In the genomic region with DNA sequence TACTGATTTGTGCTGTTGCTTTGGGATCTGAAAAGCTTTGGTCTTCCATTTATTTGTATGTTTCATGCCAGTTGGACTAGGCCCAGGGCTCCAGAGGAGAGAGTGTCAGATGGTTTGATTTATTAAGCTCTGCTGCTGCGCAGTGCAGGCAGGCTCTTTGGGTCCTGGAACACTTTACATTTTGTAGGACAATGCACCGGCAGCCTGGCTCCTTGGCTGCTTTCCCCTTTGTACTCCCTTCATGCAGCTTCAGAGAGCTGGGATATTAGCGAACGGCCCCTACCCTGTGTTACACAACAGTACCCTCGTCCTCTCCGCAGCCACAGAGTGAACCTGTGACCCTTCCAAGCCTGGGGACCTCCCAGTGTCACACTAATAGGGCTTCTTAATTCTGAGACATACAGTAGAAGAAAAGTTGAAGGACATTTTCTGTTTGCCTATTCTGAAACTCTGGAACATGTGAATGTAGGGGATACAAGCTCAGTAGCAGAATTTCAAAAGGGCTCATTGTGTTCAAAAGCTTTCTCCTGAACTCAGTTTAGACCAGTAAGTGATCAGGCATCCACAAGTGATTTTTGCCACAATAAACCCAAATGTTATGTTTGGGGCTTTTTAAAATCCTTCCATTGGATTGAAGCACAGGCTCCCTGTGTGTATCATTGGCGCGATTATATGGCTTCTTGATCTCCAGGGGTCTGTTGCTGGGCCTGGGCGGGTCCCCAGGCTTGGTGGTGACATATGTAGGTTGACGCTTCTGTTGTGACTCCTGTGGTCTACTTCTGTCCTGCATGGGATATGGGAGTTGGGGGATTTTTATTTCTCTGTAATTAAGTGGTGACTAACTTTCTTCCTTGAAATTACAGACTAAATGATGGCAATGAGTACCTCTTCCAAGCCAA, we compare ENCODE assay signal across 9 cellular contexts. TPM values are rescaled to one million over a fixed set of nuclear protein-coding genes. Genes with fewer than 3 reads are reported as not detected.
DNase-seq lines count a peak whose midpoint lies in the region; ATAC-seq and TF ChIP-seq lines count a peak whose summit lies in the region.
"Had no signal": no experiment of that assay in that cellular context is flagged by ENCODE, and none has a peak within 500 bp of the region (broad histone marks: within the 10 kb centered on the region; RNA-seq: fewer than 3 reads in every experiment).

No MANE protein-coding gene starts in this region.

- H3K36me3 ChIP-seq in MG63, result peaks cover 85% of the 10 kb centered on the region
- peaks cover 0 to 94% (median 68%) of the 10 kb centered on the region in 6 donors for H3K36me3 ChIP-seq in spleen

- no peak for TF ChIP-seq POLR2A in spleen (IDR thresholded peaks at IDR 0.05)

- peak; percentile 74 for ATAC-seq in left lobe of liver

- TF ChIP-seq CTCF in spleen (IDR thresholded peaks at IDR 0.05 in 8 of 11, conservative IDR thresholded peaks at IDR 0.05 in 3 of 11), result no peak

- peaks cover 8 to 72% (median 38%) of the 10 kb centered on the region in 6 donors for H3K4me1 ChIP-seq in spleen

- peak; percentile 16 for DNase-seq in MG63
- DNase-seq in cerebellar cortex (ENCODE audit: low spot score), result peak; percentile 86
- DNase-seq in left lobe of liver (ENCODE audit: low spot score), result peak; percentile 85
- DNase-seq in spleen, result no peak
- DNase-seq in NCI-H1048 (lab: John Stamatoyannopoulos, UW), result no peak
- no peak for DNase-seq in NCI-H1105 (lab: John Stamatoyannopoulos, UW)
- DNase-seq in GF-D8 (lab: John Stamatoyannopoulos, UW), result no peak
- no peak for DNase-seq in NCI-H2081 (lab: John Stamatoyannopoulos, UW)
- DNase-seq: NCI-H2029 had no signal

- intact Hi-C loops in spleen (cut with DNase I; ENCODE audit: low total_unique reads), result no loop called here

- no peaks in the 10 kb centered on the region for H3K9me3 ChIP-seq in MG63
- no peaks in the 10 kb centered on the region for H3K9me3 ChIP-seq in spleen

- H3K27me3 ChIP-seq in MG63 (no peaks in the 10 kb centered on the region), spleen (replicated peaks in 1 of 7) (no peaks in the 10 kb centered on the region)

- WGBS in spleen, 5 donors, result 61 to 81% (median 71%) methylated on average over 10 of the region's 10 CpGs

- H3K4me3 ChIP-seq in MG63, result no peak overlapping the region
- no peak overlapping the region for H3K4me3 ChIP-seq in spleen

- peak overlapping the region; percentile 48 to 84 (median 58) for H3K27ac ChIP-seq in spleen

RNA-seq across cellular contexts. Expression of gene EML6, which starts 56.5 kb away (rescaled TPM):
- 0.52 TPM in 1 of 2 replicates, not detected in the other for total RNA-seq in MG63 (2014; rRNA removed; shearing (Covaris generic); ENCODE audit: low replicate concordance)
- total RNA-seq in left lobe of liver, result 1.6 TPM
- total RNA-seq in spleen, result 10 to 100 TPM in 1 of 7 donors, 1 to 10 TPM in 6; 4.9 to 18.2 (median 8.5) TPM
- polyA plus RNA-seq in spleen, result 1 to 10 TPM; 4.7 to 5.9 (median 5.5) TPM

Comparison
In these comparisons a context has a peak if more than half of its experiments do, and no peak if none do; other contexts are left out.
1. DNase-seq: peak in MG63 (single experiment), cerebellar cortex (single experiment) and left lobe of liver (single experiment); none in spleen (single experiment), NCI-H1048 (single experiment), NCI-H1105 (single experiment), GF-D8 (single experiment) and NCI-H2081 (0 of 2).